In the genomic region with DNA sequence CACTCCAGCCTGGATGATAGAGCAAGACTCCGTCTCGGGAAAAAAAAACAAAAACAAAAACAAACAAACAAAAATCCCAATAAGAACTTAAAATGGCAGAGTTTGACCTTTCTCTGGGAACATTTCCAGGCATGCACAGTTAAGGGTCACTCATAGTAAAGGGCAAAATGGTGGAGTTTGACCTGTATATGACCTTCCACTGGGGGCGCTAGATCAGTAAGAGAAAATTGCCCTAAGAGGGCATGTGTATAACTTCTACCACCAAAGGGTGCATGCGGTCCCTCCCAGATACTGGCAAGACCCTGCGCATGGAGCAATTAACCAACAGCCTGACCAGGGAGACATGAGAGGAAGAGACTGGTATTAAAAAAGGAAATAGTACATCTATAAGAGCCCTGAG, we compare ENCODE assay signal across 1 cellular context.
TF ChIP-seq lines count a peak whose summit lies in the region.

No MANE protein-coding gene starts in this region.

TF ChIP-seq in GM23338, 12 proteins besides CTCF, POLR2A, EP300 and RAD21 (continued from another document):
- TF ChIP-seq, protein P1, sequence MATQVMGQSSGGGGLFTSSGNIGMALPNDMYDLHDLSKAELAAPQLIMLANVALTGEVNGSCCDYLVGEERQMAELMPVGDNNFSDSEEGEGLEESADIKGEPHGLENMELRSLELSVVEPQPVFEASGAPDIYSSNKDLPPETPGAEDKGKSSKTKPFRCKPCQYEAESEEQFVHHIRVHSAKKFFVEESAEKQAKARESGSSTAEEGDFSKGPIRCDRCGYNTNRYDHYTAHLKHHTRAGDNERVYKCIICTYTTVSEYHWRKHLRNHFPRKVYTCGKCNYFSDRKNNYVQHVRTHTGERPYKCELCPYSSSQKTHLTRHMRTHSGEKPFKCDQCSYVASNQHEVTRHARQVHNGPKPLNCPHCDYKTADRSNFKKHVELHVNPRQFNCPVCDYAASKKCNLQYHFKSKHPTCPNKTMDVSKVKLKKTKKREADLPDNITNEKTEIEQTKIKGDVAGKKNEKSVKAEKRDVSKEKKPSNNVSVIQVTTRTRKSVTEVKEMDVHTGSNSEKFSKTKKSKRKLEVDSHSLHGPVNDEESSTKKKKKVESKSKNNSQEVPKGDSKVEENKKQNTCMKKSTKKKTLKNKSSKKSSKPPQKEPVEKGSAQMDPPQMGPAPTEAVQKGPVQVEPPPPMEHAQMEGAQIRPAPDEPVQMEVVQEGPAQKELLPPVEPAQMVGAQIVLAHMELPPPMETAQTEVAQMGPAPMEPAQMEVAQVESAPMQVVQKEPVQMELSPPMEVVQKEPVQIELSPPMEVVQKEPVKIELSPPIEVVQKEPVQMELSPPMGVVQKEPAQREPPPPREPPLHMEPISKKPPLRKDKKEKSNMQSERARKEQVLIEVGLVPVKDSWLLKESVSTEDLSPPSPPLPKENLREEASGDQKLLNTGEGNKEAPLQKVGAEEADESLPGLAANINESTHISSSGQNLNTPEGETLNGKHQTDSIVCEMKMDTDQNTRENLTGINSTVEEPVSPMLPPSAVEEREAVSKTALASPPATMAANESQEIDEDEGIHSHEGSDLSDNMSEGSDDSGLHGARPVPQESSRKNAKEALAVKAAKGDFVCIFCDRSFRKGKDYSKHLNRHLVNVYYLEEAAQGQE (IDR thresholded peaks at IDR 0.05; ENCODE audit: unreplicated experiment) = no peak
- TF ChIP-seq CREB1 (CRISPR knock-in tag; IDR thresholded peaks at IDR 0.05; ENCODE audit: low read depth) (no peak), ZNF331 (CRISPR knock-in tag; IDR thresholded peaks at IDR 0.05; ENCODE audit: low read depth) (no peak), POLR2AphosphoS5 (IDR thresholded peaks at IDR 0.05; ENCODE audit: low read depth) (no peak), EZH2 (IDR thresholded peaks at IDR 0.05; ENCODE audit: low read depth, unreplicated experiment) (no peak), NANOG (IDR thresholded peaks at IDR 0.05; ENCODE audit: borderline replicate concordance) (no peak), EZH2phosphoT487 (IDR thresholded peaks at IDR 0.05; ENCODE audit: unreplicated experiment) (no peak), STAT1 (IDR thresholded peaks at IDR 0.05; ENCODE audit: unreplicated experiment) (no peak), JUNB (IDR thresholded peaks at IDR 0.05; ENCODE audit: unreplicated experiment) (no peak)
- TF ChIP-seq, protein P2, sequence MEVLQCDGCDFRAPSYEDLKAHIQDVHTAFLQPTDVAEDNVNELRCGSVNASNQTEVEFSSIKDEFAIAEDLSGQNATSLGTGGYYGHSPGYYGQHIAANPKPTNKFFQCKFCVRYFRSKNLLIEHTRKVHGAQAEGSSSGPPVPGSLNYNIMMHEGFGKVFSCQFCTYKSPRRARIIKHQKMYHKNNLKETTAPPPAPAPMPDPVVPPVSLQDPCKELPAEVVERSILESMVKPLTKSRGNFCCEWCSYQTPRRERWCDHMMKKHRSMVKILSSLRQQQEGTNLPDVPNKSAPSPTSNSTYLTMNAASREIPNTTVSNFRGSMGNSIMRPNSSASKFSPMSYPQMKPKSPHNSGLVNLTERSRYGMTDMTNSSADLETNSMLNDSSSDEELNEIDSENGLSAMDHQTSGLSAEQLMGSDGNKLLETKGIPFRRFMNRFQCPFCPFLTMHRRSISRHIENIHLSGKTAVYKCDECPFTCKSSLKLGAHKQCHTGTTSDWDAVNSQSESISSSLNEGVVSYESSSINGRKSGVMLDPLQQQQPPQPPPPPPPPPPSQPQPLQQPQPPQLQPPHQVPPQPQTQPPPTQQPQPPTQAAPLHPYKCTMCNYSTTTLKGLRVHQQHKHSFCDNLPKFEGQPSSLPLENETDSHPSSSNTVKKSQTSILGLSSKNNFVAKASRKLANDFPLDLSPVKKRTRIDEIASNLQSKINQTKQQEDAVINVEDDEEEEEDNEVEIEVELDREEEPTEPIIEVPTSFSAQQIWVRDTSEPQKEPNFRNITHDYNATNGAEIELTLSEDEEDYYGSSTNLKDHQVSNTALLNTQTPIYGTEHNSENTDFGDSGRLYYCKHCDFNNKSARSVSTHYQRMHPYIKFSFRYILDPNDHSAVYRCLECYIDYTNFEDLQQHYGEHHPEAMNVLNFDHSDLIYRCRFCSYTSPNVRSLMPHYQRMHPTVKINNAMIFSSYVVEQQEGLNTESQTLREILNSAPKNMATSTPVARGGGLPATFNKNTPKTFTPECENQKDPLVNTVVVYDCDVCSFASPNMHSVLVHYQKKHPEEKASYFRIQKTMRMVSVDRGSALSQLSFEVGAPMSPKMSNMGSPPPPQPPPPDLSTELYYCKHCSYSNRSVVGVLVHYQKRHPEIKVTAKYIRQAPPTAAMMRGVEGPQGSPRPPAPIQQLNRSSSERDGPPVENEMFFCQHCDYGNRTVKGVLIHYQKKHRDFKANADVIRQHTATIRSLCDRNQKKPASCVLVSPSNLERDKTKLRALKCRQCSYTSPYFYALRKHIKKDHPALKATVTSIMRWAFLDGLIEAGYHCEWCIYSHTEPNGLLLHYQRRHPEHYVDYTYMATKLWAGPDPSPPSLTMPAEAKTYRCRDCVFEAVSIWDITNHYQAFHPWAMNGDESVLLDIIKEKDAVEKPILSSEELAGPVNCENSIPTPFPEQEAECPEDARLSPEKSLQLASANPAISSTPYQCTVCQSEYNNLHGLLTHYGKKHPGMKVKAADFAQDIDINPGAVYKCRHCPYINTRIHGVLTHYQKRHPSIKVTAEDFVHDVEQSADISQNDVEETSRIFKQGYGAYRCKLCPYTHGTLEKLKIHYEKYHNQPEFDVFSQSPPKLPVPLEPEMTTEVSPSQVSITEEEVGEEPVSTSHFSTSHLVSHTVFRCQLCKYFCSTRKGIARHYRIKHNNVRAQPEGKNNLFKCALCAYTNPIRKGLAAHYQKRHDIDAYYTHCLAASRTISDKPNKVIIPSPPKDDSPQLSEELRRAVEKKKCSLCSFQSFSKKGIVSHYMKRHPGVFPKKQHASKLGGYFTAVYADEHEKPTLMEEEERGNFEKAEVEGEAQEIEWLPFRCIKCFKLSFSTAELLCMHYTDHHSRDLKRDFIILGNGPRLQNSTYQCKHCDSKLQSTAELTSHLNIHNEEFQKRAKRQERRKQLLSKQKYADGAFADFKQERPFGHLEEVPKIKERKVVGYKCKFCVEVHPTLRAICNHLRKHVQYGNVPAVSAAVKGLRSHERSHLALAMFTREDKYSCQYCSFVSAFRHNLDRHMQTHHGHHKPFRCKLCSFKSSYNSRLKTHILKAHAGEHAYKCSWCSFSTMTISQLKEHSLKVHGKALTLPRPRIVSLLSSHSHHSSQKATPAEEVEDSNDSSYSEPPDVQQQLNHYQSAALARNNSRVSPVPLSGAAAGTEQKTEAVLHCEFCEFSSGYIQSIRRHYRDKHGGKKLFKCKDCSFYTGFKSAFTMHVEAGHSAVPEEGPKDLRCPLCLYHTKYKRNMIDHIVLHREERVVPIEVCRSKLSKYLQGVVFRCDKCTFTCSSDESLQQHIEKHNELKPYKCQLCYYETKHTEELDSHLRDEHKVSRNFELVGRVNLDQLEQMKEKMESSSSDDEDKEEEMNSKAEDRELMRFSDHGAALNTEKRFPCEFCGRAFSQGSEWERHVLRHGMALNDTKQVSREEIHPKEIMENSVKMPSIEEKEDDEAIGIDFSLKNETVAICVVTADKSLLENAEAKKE (CRISPR knock-in tag; IDR thresholded peaks at IDR 0.05) = no peak
- TF ChIP-seq, protein P3, sequence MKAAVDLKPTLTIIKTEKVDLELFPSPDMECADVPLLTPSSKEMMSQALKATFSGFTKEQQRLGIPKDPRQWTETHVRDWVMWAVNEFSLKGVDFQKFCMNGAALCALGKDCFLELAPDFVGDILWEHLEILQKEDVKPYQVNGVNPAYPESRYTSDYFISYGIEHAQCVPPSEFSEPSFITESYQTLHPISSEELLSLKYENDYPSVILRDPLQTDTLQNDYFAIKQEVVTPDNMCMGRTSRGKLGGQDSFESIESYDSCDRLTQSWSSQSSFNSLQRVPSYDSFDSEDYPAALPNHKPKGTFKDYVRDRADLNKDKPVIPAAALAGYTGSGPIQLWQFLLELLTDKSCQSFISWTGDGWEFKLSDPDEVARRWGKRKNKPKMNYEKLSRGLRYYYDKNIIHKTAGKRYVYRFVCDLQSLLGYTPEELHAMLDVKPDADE (IDR thresholded peaks at IDR 0.05) = no peak
